Comparison of ENCODE assay signal across 1 cellular context in genomic region chr20:64035066-64035932, GRCh38.
TF ChIP-seq lines count a peak whose summit lies in the region.

No MANE protein-coding gene starts in this region.

TF ChIP-seq in H1, 55 proteins besides CTCF, POLR2A, EP300 and RAD21:
- TF ChIP-seq CREB1 (IDR thresholded peaks at IDR 0.05), result no peak
- no peak for TF ChIP-seq SUZ12 (IDR thresholded peaks at IDR 0.05; ENCODE audit: low read length)
- no peak for TF ChIP-seq RNF2 (IDR thresholded peaks at IDR 0.05; ENCODE audit: borderline replicate concordance, low read depth, low read length, missing control alignments, poor library complexity, severe bottlenecking)
- TF ChIP-seq KDM1A (IDR thresholded peaks at IDR 0.05; ENCODE audit: borderline replicate concordance, low read length), result no peak
- TF ChIP-seq FOSL1 (IDR thresholded peaks at IDR 0.05; ENCODE audit: insufficient read depth, low read depth, low read length), result no peak
- TF ChIP-seq TAF7 (optimal IDR thresholded peaks at IDR 0.05; ENCODE audit: borderline replicate concordance, low read depth, low read length), result no peak
- no peak for TF ChIP-seq EZH2 (IDR thresholded peaks at IDR 0.05; ENCODE audit: low read depth, low read length, severe bottlenecking)
- TF ChIP-seq, protein P1, sequence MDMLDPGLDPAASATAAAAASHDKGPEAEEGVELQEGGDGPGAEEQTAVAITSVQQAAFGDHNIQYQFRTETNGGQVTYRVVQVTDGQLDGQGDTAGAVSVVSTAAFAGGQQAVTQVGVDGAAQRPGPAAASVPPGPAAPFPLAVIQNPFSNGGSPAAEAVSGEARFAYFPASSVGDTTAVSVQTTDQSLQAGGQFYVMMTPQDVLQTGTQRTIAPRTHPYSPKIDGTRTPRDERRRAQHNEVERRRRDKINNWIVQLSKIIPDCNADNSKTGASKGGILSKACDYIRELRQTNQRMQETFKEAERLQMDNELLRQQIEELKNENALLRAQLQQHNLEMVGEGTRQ (IDR thresholded peaks at IDR 0.05; ENCODE audit: low read length), result no peak
- no peak for TF ChIP-seq ASH2L (IDR thresholded peaks at IDR 0.05; ENCODE audit: low read length)
- TF ChIP-seq CBX5 (IDR thresholded peaks at IDR 0.05; ENCODE audit: low read depth, low read length), result no peak
- TF ChIP-seq CTBP2 (IDR thresholded peaks at IDR 0.05; ENCODE audit: borderline replicate concordance, insufficient read depth, insufficient read length, low read length), result no peak
- TF ChIP-seq, protein P2, sequence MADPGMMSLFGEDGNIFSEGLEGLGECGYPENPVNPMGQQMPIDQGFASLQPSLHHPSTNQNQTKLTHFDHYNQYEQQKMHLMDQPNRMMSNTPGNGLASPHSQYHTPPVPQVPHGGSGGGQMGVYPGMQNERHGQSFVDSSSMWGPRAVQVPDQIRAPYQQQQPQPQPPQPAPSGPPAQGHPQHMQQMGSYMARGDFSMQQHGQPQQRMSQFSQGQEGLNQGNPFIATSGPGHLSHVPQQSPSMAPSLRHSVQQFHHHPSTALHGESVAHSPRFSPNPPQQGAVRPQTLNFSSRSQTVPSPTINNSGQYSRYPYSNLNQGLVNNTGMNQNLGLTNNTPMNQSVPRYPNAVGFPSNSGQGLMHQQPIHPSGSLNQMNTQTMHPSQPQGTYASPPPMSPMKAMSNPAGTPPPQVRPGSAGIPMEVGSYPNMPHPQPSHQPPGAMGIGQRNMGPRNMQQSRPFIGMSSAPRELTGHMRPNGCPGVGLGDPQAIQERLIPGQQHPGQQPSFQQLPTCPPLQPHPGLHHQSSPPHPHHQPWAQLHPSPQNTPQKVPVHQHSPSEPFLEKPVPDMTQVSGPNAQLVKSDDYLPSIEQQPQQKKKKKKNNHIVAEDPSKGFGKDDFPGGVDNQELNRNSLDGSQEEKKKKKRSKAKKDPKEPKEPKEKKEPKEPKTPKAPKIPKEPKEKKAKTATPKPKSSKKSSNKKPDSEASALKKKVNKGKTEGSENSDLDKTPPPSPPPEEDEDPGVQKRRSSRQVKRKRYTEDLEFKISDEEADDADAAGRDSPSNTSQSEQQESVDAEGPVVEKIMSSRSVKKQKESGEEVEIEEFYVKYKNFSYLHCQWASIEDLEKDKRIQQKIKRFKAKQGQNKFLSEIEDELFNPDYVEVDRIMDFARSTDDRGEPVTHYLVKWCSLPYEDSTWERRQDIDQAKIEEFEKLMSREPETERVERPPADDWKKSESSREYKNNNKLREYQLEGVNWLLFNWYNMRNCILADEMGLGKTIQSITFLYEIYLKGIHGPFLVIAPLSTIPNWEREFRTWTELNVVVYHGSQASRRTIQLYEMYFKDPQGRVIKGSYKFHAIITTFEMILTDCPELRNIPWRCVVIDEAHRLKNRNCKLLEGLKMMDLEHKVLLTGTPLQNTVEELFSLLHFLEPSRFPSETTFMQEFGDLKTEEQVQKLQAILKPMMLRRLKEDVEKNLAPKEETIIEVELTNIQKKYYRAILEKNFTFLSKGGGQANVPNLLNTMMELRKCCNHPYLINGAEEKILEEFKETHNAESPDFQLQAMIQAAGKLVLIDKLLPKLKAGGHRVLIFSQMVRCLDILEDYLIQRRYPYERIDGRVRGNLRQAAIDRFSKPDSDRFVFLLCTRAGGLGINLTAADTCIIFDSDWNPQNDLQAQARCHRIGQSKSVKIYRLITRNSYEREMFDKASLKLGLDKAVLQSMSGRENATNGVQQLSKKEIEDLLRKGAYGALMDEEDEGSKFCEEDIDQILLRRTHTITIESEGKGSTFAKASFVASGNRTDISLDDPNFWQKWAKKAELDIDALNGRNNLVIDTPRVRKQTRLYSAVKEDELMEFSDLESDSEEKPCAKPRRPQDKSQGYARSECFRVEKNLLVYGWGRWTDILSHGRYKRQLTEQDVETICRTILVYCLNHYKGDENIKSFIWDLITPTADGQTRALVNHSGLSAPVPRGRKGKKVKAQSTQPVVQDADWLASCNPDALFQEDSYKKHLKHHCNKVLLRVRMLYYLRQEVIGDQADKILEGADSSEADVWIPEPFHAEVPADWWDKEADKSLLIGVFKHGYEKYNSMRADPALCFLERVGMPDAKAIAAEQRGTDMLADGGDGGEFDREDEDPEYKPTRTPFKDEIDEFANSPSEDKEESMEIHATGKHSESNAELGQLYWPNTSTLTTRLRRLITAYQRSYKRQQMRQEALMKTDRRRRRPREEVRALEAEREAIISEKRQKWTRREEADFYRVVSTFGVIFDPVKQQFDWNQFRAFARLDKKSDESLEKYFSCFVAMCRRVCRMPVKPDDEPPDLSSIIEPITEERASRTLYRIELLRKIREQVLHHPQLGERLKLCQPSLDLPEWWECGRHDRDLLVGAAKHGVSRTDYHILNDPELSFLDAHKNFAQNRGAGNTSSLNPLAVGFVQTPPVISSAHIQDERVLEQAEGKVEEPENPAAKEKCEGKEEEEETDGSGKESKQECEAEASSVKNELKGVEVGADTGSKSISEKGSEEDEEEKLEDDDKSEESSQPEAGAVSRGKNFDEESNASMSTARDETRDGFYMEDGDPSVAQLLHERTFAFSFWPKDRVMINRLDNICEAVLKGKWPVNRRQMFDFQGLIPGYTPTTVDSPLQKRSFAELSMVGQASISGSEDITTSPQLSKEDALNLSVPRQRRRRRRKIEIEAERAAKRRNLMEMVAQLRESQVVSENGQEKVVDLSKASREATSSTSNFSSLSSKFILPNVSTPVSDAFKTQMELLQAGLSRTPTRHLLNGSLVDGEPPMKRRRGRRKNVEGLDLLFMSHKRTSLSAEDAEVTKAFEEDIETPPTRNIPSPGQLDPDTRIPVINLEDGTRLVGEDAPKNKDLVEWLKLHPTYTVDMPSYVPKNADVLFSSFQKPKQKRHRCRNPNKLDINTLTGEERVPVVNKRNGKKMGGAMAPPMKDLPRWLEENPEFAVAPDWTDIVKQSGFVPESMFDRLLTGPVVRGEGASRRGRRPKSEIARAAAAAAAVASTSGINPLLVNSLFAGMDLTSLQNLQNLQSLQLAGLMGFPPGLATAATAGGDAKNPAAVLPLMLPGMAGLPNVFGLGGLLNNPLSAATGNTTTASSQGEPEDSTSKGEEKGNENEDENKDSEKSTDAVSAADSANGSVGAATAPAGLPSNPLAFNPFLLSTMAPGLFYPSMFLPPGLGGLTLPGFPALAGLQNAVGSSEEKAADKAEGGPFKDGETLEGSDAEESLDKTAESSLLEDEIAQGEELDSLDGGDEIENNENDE (IDR thresholded peaks at IDR 0.05; ENCODE audit: insufficient replicate concordance, low read length), result no peak
